In genomic region chr5:141439411-141440141, GRCh38 we compare ENCODE assay signal across 1 cellular context.
TF ChIP-seq lines count a peak whose summit lies in the region.

No MANE protein-coding gene starts in this region.

TF ChIP-seq in WTC11, 78 proteins besides CTCF, POLR2A, EP300 and RAD21 (continued from another document):
- TF ChIP-seq ESRRA (CRISPR knock-in tag; IDR thresholded peaks at IDR 0.05; ENCODE audit: borderline replicate concordance) (no peak), NFYB (CRISPR knock-in tag; conservative IDR thresholded peaks at IDR 0.05; ENCODE audit: low read depth) (no peak), SP1 (CRISPR knock-in tag; conservative IDR thresholded peaks at IDR 0.05) (no peak), JUN (CRISPR knock-in tag; IDR thresholded peaks at IDR 0.05) (no peak)
- TF ChIP-seq, protein P1, sequence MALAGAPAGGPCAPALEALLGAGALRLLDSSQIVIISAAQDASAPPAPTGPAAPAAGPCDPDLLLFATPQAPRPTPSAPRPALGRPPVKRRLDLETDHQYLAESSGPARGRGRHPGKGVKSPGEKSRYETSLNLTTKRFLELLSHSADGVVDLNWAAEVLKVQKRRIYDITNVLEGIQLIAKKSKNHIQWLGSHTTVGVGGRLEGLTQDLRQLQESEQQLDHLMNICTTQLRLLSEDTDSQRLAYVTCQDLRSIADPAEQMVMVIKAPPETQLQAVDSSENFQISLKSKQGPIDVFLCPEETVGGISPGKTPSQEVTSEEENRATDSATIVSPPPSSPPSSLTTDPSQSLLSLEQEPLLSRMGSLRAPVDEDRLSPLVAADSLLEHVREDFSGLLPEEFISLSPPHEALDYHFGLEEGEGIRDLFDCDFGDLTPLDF (CRISPR knock-in tag; IDR thresholded peaks at IDR 0.05) = no peak
- TF ChIP-seq, protein P2, sequence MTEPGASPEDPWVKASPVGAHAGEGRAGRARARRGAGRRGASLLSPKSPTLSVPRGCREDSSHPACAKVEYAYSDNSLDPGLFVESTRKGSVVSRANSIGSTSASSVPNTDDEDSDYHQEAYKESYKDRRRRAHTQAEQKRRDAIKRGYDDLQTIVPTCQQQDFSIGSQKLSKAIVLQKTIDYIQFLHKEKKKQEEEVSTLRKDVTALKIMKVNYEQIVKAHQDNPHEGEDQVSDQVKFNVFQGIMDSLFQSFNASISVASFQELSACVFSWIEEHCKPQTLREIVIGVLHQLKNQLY (CRISPR knock-in tag; IDR thresholded peaks at IDR 0.05) = no peak
